In genomic region chr10:52665821-52666220, GRCh38 we compare ENCODE assay signal across 39 cellular contexts.
"Had no signal": no experiment of that assay in that cellular context is flagged by ENCODE, and none has a peak within 500 bp of the region (broad histone marks: within the 10 kb centered on the region; RNA-seq: fewer than 3 reads in every experiment).

No MANE protein-coding gene starts in this region.

- H3K27ac ChIP-seq: ascending aorta, cardiac muscle cell, WERI-Rb-1 had no signal

- H3K9me3 Mint-ChIP-seq: activated CD4-positive, alpha-beta T cell treated with anti-CD3 and anti-CD28 coated beads, Interleukin-2, amount 10 ng/mL, durations not matched to agents 7 days and 5 days had no signal

- H3K27ac Mint-ChIP-seq: activated CD4-positive, alpha-beta memory T cell treated with anti-CD3 and anti-CD28 coated beads, Interleukin-2, amount 10 ng/mL, durations not matched to agents 7 days and 5 days; activated CD4-positive, alpha-beta T cell treated with anti-CD3 and anti-CD28 coated beads for 36 hours; activated CD4-positive, alpha-beta T cell treated with anti-CD3 and anti-CD28 coated beads, Interleukin-2, amount 10 ng/mL, durations not matched to agents 7 days and 5 days; activated CD8-positive, alpha-beta memory T cell treated with anti-CD3 and anti-CD28 coated beads, Interleukin-2, amount 10 ng/mL, durations not matched to agents 7 days and 5 days; activated CD8-positive, alpha-beta T cell treated with anti-CD3 and anti-CD28 coated beads, Interleukin-2, amount 10 ng/mL, durations not matched to agents 7 days and 5 days; activated naive CD4-positive, alpha-beta T cell treated with anti-CD3 and anti-CD28 coated beads, Interleukin-2, amount 10 ng/mL, durations not matched to agents 7 days and 5 days; activated naive CD4-positive, alpha-beta T cell treated with anti-CD3 and anti-CD28 coated beads, Interleukin-2, amount 50 U/mL, for 24 hours; activated naive CD8-positive, alpha-beta T cell; activated naive CD8-positive, alpha-beta T cell treated with anti-CD3 and anti-CD28 coated beads, Interleukin-2, amount 10 ng/mL, durations not matched to agents 7 days and 5 days; activated naive CD8-positive, alpha-beta T cell treated with anti-CD3 and anti-CD28 coated beads, Interleukin-2, amount 50 U/mL, for 24 hours; activated T-cell treated with anti-CD3 and anti-CD28 coated beads, Interleukin-2, amount 50 U/mL, for 24 hours; activated T-helper 2 cell treated with anti-CD3 and anti-CD28 coated beads, Interferon-gamma antibody, Interleukin-2, Interleukin-4, amounts not matched to agents 10 μg/mL and 5 μg/mL and 100 μg/mL, durations not matched to agents 14 hours and 24 hours and 36 hours; brain; T-helper 1 cell treated with Interleukin-12 subunit alpha and Interleukin-12 subunit beta and Interleukin-4 antibody, amounts not matched to agents 30 μg/mL and 1 μg/mL, for 36 hours; T-helper 2 cell treated with Interferon-gamma antibody and Interleukin-4, amounts not matched to agents 5 μg/mL and 100 μg/mL, for 36 hours; WTC11 had no signal

- FAIRE-seq: bronchial epithelial cell, TTC549 had no signal

- DNase-seq: activated CD4-positive, alpha-beta memory T cell treated with anti-CD3 and anti-CD28 coated beads, Interleukin-2, amount 10 ng/mL, durations not matched to agents 7 days and 5 days; activated CD4-positive, alpha-beta T cell treated with anti-CD3 and anti-CD28 coated beads for 1 hour; activated CD4-positive, alpha-beta T cell treated with anti-CD3 and anti-CD28 coated beads for 36 hours; activated CD4-positive, alpha-beta T cell treated with anti-CD3 and anti-CD28 coated beads for 48 hours; activated CD4-positive, alpha-beta T cell treated with anti-CD3 and anti-CD28 coated beads, Interleukin-2, amount 10 ng/mL, durations not matched to agents 7 days and 5 days; activated CD4-positive, alpha-beta T cell treated with anti-CD3 and anti-CD28 coated beads, Interleukin-2, amount 50 U/mL, for 48 hours; activated CD4-positive, CD25-positive, alpha-beta regulatory T cell; activated CD8-positive, alpha-beta memory T cell treated with anti-CD3 and anti-CD28 coated beads for 24 hours; activated CD8-positive, alpha-beta memory T cell treated with anti-CD3 and anti-CD28 coated beads, Interleukin-2, amount 10 ng/mL, durations not matched to agents 7 days and 5 days; activated CD8-positive, alpha-beta memory T cell treated with anti-CD3 and anti-CD28 coated beads, Interleukin-2, amount 50 U/mL, for 48 hours; activated CD8-positive, alpha-beta T cell treated with anti-CD3 and anti-CD28 coated beads, Interleukin-2, amount 10 ng/mL, durations not matched to agents 7 days and 5 days; activated effector memory CD4-positive, alpha-beta T cell treated with Interleukin-2 at 50 U/mL for 16 hours; activated gamma-delta T cell; activated naive CD4-positive, alpha-beta T cell treated with anti-CD3 and anti-CD28 coated beads, Interleukin-2, amount 10 ng/mL, durations not matched to agents 7 days and 5 days; activated naive CD4-positive, alpha-beta T cell treated with Interleukin-2 at 50 U/mL for 16 hours; activated naive CD8-positive, alpha-beta T cell treated with anti-CD3 and anti-CD28 coated beads, Interleukin-2, amount 10 ng/mL, durations not matched to agents 7 days and 5 days; activated naive CD8-positive, alpha-beta T cell treated with anti-CD3 and anti-CD28 coated beads, Interleukin-2, amount 50 U/mL, for 24 hours; activated T-cell treated with anti-CD3 and anti-CD28 coated beads, Interleukin-2, amount 50 U/mL, for 24 hours; activated T-cell treated with anti-CD3 and anti-CD28 coated beads, Interleukin-2, amount 50 U/mL, for 48 hours; amygdala; anterior cingulate cortex; caudate nucleus; cerebellar nuclear complex; T-helper 1 cell; T-helper 2 cell; T-helper 9 cell; WERI-Rb-1 had no signal

- H3K27me3 Mint-ChIP-seq: activated CD4-positive, alpha-beta memory T cell treated with anti-CD3 and anti-CD28 coated beads, Interleukin-2, amount 10 ng/mL, durations not matched to agents 7 days and 5 days; activated CD4-positive, alpha-beta T cell treated with anti-CD3 and anti-CD28 coated beads for 36 hours; activated CD4-positive, alpha-beta T cell treated with anti-CD3 and anti-CD28 coated beads, Interleukin-2, amount 10 ng/mL, durations not matched to agents 7 days and 5 days; activated CD8-positive, alpha-beta memory T cell treated with anti-CD3 and anti-CD28 coated beads, Interleukin-2, amount 10 ng/mL, durations not matched to agents 7 days and 5 days; activated naive CD4-positive, alpha-beta T cell treated with anti-CD3 and anti-CD28 coated beads, Interleukin-2, amount 10 ng/mL, durations not matched to agents 7 days and 5 days; activated naive CD4-positive, alpha-beta T cell treated with anti-CD3 and anti-CD28 coated beads, Interleukin-2, amount 50 U/mL, for 24 hours; activated naive CD8-positive, alpha-beta T cell; activated naive CD8-positive, alpha-beta T cell treated with anti-CD3 and anti-CD28 coated beads, Interleukin-2, amount 10 ng/mL, durations not matched to agents 7 days and 5 days; activated naive CD8-positive, alpha-beta T cell treated with anti-CD3 and anti-CD28 coated beads, Interleukin-2, amount 50 U/mL, for 24 hours; activated T-cell treated with anti-CD3 and anti-CD28 coated beads, Interleukin-2, amount 50 U/mL, for 24 hours; central memory CD8-positive, alpha-beta T cell had no signal

- H3K4me3 ChIP-seq: ascending aorta, cardiac muscle cell had no signal

- H3K36me3 ChIP-seq: ascending aorta, cardiac muscle cell, WERI-Rb-1 had no signal

- H3K36me3 Mint-ChIP-seq: activated CD8-positive, alpha-beta memory T cell treated with anti-CD3 and anti-CD28 coated beads, Interleukin-2, amount 10 ng/mL, durations not matched to agents 7 days and 5 days; activated naive CD4-positive, alpha-beta T cell treated with anti-CD3 and anti-CD28 coated beads, Interleukin-2, amount 10 ng/mL, durations not matched to agents 7 days and 5 days; activated naive CD4-positive, alpha-beta T cell treated with anti-CD3 and anti-CD28 coated beads, Interleukin-2, amount 50 U/mL, for 24 hours; activated naive CD8-positive, alpha-beta T cell; brain had no signal

- H3K4me3 Mint-ChIP-seq: activated CD4-positive, alpha-beta memory T cell treated with anti-CD3 and anti-CD28 coated beads, Interleukin-2, amount 10 ng/mL, durations not matched to agents 7 days and 5 days; activated CD4-positive, alpha-beta T cell treated with anti-CD3 and anti-CD28 coated beads for 36 hours; activated CD4-positive, alpha-beta T cell treated with anti-CD3 and anti-CD28 coated beads, Interleukin-2, amount 10 ng/mL, durations not matched to agents 7 days and 5 days; activated CD8-positive, alpha-beta memory T cell treated with anti-CD3 and anti-CD28 coated beads, Interleukin-2, amount 10 ng/mL, durations not matched to agents 7 days and 5 days; activated CD8-positive, alpha-beta T cell treated with anti-CD3 and anti-CD28 coated beads, Interleukin-2, amount 10 ng/mL, durations not matched to agents 7 days and 5 days; activated naive CD4-positive, alpha-beta T cell treated with anti-CD3 and anti-CD28 coated beads, Interleukin-2, amount 10 ng/mL, durations not matched to agents 7 days and 5 days; activated naive CD4-positive, alpha-beta T cell treated with anti-CD3 and anti-CD28 coated beads, Interleukin-2, amount 50 U/mL, for 24 hours; activated naive CD8-positive, alpha-beta T cell; activated naive CD8-positive, alpha-beta T cell treated with anti-CD3 and anti-CD28 coated beads, Interleukin-2, amount 10 ng/mL, durations not matched to agents 7 days and 5 days; activated naive CD8-positive, alpha-beta T cell treated with anti-CD3 and anti-CD28 coated beads, Interleukin-2, amount 50 U/mL, for 24 hours; activated T-cell treated with anti-CD3 and anti-CD28 coated beads, Interleukin-2, amount 50 U/mL, for 24 hours; brain; central memory CD8-positive, alpha-beta T cell; T-helper 1 cell treated with Interleukin-12 subunit alpha and Interleukin-12 subunit beta and Interleukin-4 antibody, amounts not matched to agents 30 μg/mL and 1 μg/mL, for 36 hours; T-helper 2 cell treated with Interferon-gamma antibody and Interleukin-4, amounts not matched to agents 5 μg/mL and 100 μg/mL, for 36 hours; WTC11 had no signal

- H3K4me1 ChIP-seq: ascending aorta had no signal

- H3K4me1 Mint-ChIP-seq: activated CD4-positive, alpha-beta memory T cell treated with anti-CD3 and anti-CD28 coated beads, Interleukin-2, amount 10 ng/mL, durations not matched to agents 7 days and 5 days; activated CD4-positive, alpha-beta T cell treated with anti-CD3 and anti-CD28 coated beads for 36 hours; activated CD4-positive, alpha-beta T cell treated with anti-CD3 and anti-CD28 coated beads, Interleukin-2, amount 10 ng/mL, durations not matched to agents 7 days and 5 days; activated CD8-positive, alpha-beta memory T cell treated with anti-CD3 and anti-CD28 coated beads, Interleukin-2, amount 10 ng/mL, durations not matched to agents 7 days and 5 days; activated naive CD4-positive, alpha-beta T cell treated with anti-CD3 and anti-CD28 coated beads, Interleukin-2, amount 10 ng/mL, durations not matched to agents 7 days and 5 days; activated naive CD4-positive, alpha-beta T cell treated with anti-CD3 and anti-CD28 coated beads, Interleukin-2, amount 50 U/mL, for 24 hours; activated naive CD8-positive, alpha-beta T cell treated with anti-CD3 and anti-CD28 coated beads, Interleukin-2, amount 10 ng/mL, durations not matched to agents 7 days and 5 days; activated naive CD8-positive, alpha-beta T cell treated with anti-CD3 and anti-CD28 coated beads, Interleukin-2, amount 50 U/mL, for 24 hours; central memory CD8-positive, alpha-beta T cell had no signal

- H3K27me3 ChIP-seq: ascending aorta had no signal
